ENCODE assay signal across 14 cellular contexts in genomic region chr6:158624684-158625682, GRCh38. TPM values are rescaled to one million over a fixed set of nuclear protein-coding genes. Genes with fewer than 3 reads are reported as not detected.
DNase-seq lines count a peak whose midpoint lies in the region; ATAC-seq and TF ChIP-seq lines count a peak whose summit lies in the region.
"Had no signal": no experiment of that assay in that cellular context is flagged by ENCODE, and none has a peak within 500 bp of the region (broad histone marks: within the 10 kb centered on the region; RNA-seq: fewer than 3 reads in every experiment).

No MANE protein-coding gene starts in this region.

- H3K27ac ChIP-seq in VCaP = peak overlapping the region; percentile 18; the same call in 1 of the 2 replicates
- H3K27ac ChIP-seq in esophagus muscularis mucosa (replicated peaks in 1 of 4) = no peak overlapping the region

- ATAC-seq in HG03457 (IDR thresholded peaks at IDR 0.05; ENCODE audit: unreplicated experiment) (no peak), GM21786 (IDR thresholded peaks at IDR 0.05; ENCODE audit: unreplicated experiment) (no peak)

- no peaks in the 10 kb centered on the region for H3K9me3 Mint-ChIP-seq in activated CD4-positive, alpha-beta T cell treated with anti-CD3 and anti-CD28 coated beads, Interleukin-2, amount 10 ng/mL, durations not matched to agents 24 days and 14 days
- H3K9me3 Mint-ChIP-seq in Caco-2 (ENCODE audit: unreplicated experiment) = no peaks in the 10 kb centered on the region
- H3K9me3 Mint-ChIP-seq: T-helper 1 cell treated with Interleukin-12 subunit alpha and Interleukin-12 subunit beta and Interleukin-4 antibody, amounts not matched to agents 30 μg/mL and 1 μg/mL, for 36 hours had no signal

- CTCF ChIA-PET in Caco-2 (lab: Charles Lee) = no interaction called here

- peaks cover 49% of the 10 kb centered on the region for H3K36me3 Mint-ChIP-seq in activated CD4-positive, alpha-beta T cell treated with anti-CD3 and anti-CD28 coated beads, Interleukin-2, amount 10 ng/mL, durations not matched to agents 24 days and 14 days (ENCODE audit: low read depth)
- peaks cover 74% of the 10 kb centered on the region for H3K36me3 Mint-ChIP-seq in Caco-2 (ENCODE audit: insufficient read depth, unreplicated experiment)

- no peak for DNase-seq in activated CD4-positive, alpha-beta T cell treated with anti-CD3 and anti-CD28 coated beads, Interleukin-2, amount 10 ng/mL, durations not matched to agents 24 days and 14 days
- DNase-seq in activated CD4-positive, alpha-beta T cell treated with anti-CD3 and anti-CD28 coated beads, Interleukin-2, amount 50 U/mL, for 48 hours = no peak
- peak; percentile 85 for DNase-seq in esophagus muscularis mucosa (ENCODE audit: extremely low spot score)
- peak; percentile 21 for DNase-seq in stimulated activated CD8-positive, alpha-beta memory T cell treated with anti-CD3 and anti-CD28 coated beads, Interleukin-4, amount 100 ng/mL, for 48 hours
- DNase-seq in Caco-2 = no peak
- DNase-seq: 8988T; central memory CD4-positive, alpha-beta T cell; NCI-H1417; SHP77; stimulated activated naive CD4-positive, alpha-beta T cell had no signal

- POLR2A ChIA-PET in Caco-2 (lab: Charles Lee) = no interaction called here

- TF ChIP-seq EP300 in esophagus muscularis mucosa (IDR thresholded peaks at IDR 0.05) = no peak

- no peak for TF ChIP-seq POLR2A in esophagus muscularis mucosa (IDR thresholded peaks at IDR 0.05; ENCODE audit: low read depth)

- H3K36me3 ChIP-seq in esophagus muscularis mucosa (peaks cover 25 to 89% (median 77%) of the 10 kb centered on the region in 4 donors), Caco-2 (ENCODE audit: control insufficient read depth, insufficient read depth, low read length) (peaks cover 3% of the 10 kb centered on the region)

- WGBS in esophagus muscularis mucosa = 92% methylated on average over 16 of the region's 25 CpGs

- no peaks in the 10 kb centered on the region for H3K27me3 Mint-ChIP-seq in activated CD4-positive, alpha-beta T cell treated with anti-CD3 and anti-CD28 coated beads, Interleukin-2, amount 10 ng/mL, durations not matched to agents 24 days and 14 days
- no peaks in the 10 kb centered on the region for H3K27me3 Mint-ChIP-seq in Caco-2 (ENCODE audit: insufficient read depth, unreplicated experiment)

- BruUV-seq in Caco-2 (replicated peaks; lab: Mats Ljungman, UMichigan) = no TSS peak

- no peak overlapping the region for H3K4me3 Mint-ChIP-seq in activated CD4-positive, alpha-beta T cell treated with anti-CD3 and anti-CD28 coated beads, Interleukin-2, amount 10 ng/mL, durations not matched to agents 24 days and 14 days
- no peak overlapping the region for H3K4me3 Mint-ChIP-seq in Caco-2 (ENCODE audit: unreplicated experiment)
- H3K4me3 Mint-ChIP-seq: T-helper 1 cell treated with Interleukin-12 subunit alpha and Interleukin-12 subunit beta and Interleukin-4 antibody, amounts not matched to agents 30 μg/mL and 1 μg/mL, for 36 hours had no signal

- peaks cover 0 to 6% (median 0%) of the 10 kb centered on the region in 4 donors for H3K4me1 ChIP-seq in esophagus muscularis mucosa
- no peaks in the 10 kb centered on the region for H3K4me1 ChIP-seq in Caco-2

- H3K4me3 ChIP-seq in esophagus muscularis mucosa (no peak overlapping the region), Caco-2 (ENCODE audit: low read depth, low read length) (no peak overlapping the region)

- TF ChIP-seq CTCF in VCaP (conservative IDR thresholded peaks at IDR 0.05) (no peak), esophagus muscularis mucosa (IDR thresholded peaks at IDR 0.05) (no peak), Caco-2 (IDR thresholded peaks at IDR 0.05; ENCODE audit: insufficient read depth in 1 of 2, low read depth in 1 of 2, low read length in 1 of 2, severe bottlenecking in 1 of 2, unreplicated experiment in 1 of 2) (no peak)

- peaks cover 17% of the 10 kb centered on the region for H3K4me1 Mint-ChIP-seq in activated CD4-positive, alpha-beta T cell treated with anti-CD3 and anti-CD28 coated beads, Interleukin-2, amount 10 ng/mL, durations not matched to agents 24 days and 14 days
- no peaks in the 10 kb centered on the region for H3K4me1 Mint-ChIP-seq in Caco-2 (ENCODE audit: low read depth, unreplicated experiment)

- H3K9me3 ChIP-seq in esophagus muscularis mucosa (no peaks in the 10 kb centered on the region), Caco-2 (no peaks in the 10 kb centered on the region)

- intact Hi-C loops in activated CD4-positive, alpha-beta T cell treated with anti-CD3 and anti-CD28 coated beads, Interleukin-2, amount 10 ng/mL, durations not matched to agents 24 days and 14 days (cut with micrococcal nuclease) = no loop called here
- intact Hi-C loops in esophagus muscularis mucosa (cut with DNase I) (no loop called here), Caco-2 (cut with micrococcal nuclease; ENCODE audit: unreplicated experiment) (no loop called here)

- H3K27ac Mint-ChIP-seq in activated CD4-positive, alpha-beta T cell treated with anti-CD3 and anti-CD28 coated beads, Interleukin-2, amount 10 ng/mL, durations not matched to agents 24 days and 14 days = peak overlapping the region; percentile 51
- H3K27ac Mint-ChIP-seq in Caco-2 (ENCODE audit: unreplicated experiment) = no peak overlapping the region
- H3K27ac Mint-ChIP-seq: T-helper 1 cell treated with Interleukin-12 subunit alpha and Interleukin-12 subunit beta and Interleukin-4 antibody, amounts not matched to agents 30 μg/mL and 1 μg/mL, for 36 hours had no signal

- H3K27me3 ChIP-seq in esophagus muscularis mucosa (no peaks in the 10 kb centered on the region), Caco-2 (replicated peaks; ENCODE audit: control insufficient read depth, insufficient read depth, low read length) (no peaks in the 10 kb centered on the region)

RNA-seq across cellular contexts. Expression of gene DYNLT1, which starts 19.6 kb away (rescaled TPM):
- 103 and 110 TPM in 2 replicates for total RNA-seq in activated CD4-positive, alpha-beta T cell treated with anti-CD3 and anti-CD28 coated beads, Interleukin-2, amount 10 ng/mL, durations not matched to agents 24 days and 14 days
- 100 to 1,000 TPM in 3 of 4 donors, 10 to 100 TPM in 1; 90.7 to 147 (median 102) TPM for total RNA-seq in esophagus muscularis mucosa
- 95.6 and 96.6 TPM in 2 replicates for total RNA-seq in Caco-2 (2022)

RNA-seq across cellular contexts. Expression of gene SYTL3, which starts 24.9 kb away (rescaled TPM):
- total RNA-seq in activated CD4-positive, alpha-beta T cell treated with anti-CD3 and anti-CD28 coated beads, Interleukin-2, amount 10 ng/mL, durations not matched to agents 24 days and 14 days = 102 and 106 TPM in 2 replicates
- total RNA-seq in esophagus muscularis mucosa (10 to 100 TPM in 1 of 4 donors, 1 to 10 TPM in 3; 4.8 to 10.1 (median 7.6) TPM), Caco-2 (2022) (0.86 and 1.1 TPM in 2 replicates)

Comparison
In these comparisons a context has a peak if more than half of its experiments do, and no peak if none do; other contexts are left out.
1. DNase-seq: peak in esophagus muscularis mucosa (single experiment) and stimulated activated CD8-positive, alpha-beta memory T cell treated with anti-CD3 and anti-CD28 coated beads, Interleukin-4, amount 100 ng/mL, for 48 hours (single experiment); none in activated CD4-positive, alpha-beta T cell treated with anti-CD3 and anti-CD28 coated beads, Interleukin-2, amount 10 ng/mL, durations not matched to agents 24 days and 14 days (single experiment), activated CD4-positive, alpha-beta T cell treated with anti-CD3 and anti-CD28 coated beads, Interleukin-2, amount 50 U/mL, for 48 hours (0 of 2) and Caco-2 (0 of 2).